In the genomic region with DNA sequence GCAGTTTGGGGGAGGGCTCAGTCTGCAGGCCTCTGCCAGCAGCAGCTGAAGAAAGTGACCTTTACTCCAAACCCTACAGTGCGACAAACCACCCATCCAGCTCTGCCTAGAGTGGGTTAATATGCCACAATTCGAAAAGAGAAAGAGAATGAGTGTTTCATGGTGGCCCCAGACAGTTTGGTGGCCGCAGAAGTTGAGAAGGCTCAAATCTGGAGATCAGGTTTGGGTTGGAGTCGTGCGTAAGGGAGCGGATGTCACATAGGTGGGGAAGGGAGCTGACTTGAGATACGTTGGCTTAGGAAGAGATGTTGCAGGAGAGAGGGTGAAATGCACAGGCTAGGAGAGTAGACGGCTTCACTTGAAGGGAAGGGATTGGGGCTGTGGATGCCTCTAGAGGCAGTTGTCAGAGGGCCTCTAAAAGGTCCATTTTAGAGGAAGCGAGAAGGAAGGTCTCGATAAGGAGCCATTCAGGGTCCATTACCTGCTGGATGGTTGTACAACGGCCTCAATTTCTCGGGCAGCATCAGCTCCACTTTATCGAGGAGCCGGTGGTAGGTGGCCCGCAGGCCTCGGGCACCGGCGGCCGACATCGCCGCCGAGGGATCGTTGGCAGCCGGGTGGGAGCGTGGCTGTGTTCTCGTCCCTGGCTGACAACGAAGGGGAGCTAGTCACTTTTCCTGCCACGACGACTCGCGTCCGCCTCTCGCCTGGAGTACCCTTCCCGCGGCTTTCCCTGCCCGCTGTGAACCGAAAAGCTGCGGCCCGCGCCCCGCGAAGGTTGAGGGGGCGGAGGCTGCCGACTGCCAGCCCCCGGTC, we compare ENCODE assay signal across 1 cellular context.
A peak's percentile ranks its signal among the peaks of the same experiment; 100 is the strongest.
TF ChIP-seq lines count a peak whose summit lies in the region.

No MANE protein-coding gene starts in this region.

TF ChIP-seq in HepG2, 621 proteins besides CTCF, POLR2A, EP300 and RAD21 (continued from another document and continues in another):
- TF ChIP-seq, protein P1, sequence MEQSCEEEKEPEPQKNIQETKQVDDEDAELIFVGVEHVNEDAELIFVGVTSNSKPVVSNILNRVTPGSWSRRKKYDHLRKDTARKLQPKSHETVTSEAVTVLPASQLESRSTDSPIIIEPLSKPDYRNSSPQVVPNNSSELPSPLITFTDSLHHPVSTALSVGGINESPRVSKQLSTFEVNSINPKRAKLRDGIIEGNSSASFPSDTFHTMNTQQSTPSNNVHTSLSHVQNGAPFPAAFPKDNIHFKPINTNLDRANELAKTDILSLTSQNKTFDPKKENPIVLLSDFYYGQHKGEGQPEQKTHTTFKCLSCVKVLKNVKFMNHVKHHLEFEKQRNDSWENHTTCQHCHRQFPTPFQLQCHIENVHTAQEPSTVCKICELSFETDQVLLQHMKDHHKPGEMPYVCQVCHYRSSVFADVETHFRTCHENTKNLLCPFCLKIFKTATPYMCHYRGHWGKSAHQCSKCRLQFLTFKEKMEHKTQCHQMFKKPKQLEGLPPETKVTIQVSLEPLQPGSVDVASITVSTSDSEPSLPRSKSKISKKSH (CRISPR knock-in tag; IDR thresholded peaks at IDR 0.05; ENCODE audit: borderline replicate concordance) = peak; percentile 87
- TF ChIP-seq, protein P2, sequence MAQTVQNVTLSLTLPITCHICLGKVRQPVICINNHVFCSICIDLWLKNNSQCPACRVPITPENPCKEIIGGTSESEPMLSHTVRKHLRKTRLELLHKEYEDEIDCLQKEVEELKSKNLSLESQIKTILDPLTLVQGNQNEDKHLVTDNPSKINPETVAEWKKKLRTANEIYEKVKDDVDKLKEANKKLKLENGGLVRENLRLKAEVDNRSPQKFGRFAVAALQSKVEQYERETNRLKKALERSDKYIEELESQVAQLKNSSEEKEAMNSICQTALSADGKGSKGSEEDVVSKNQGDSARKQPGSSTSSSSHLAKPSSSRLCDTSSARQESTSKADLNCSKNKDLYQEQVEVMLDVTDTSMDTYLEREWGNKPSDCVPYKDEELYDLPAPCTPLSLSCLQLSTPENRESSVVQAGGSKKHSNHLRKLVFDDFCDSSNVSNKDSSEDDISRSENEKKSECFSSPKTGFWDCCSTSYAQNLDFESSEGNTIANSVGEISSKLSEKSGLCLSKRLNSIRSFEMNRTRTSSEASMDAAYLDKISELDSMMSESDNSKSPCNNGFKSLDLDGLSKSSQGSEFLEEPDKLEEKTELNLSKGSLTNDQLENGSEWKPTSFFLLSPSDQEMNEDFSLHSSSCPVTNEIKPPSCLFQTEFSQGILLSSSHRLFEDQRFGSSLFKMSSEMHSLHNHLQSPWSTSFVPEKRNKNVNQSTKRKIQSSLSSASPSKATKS (CRISPR knock-in tag; IDR thresholded peaks at IDR 0.05) = no peak
- TF ChIP-seq ZNF446 (CRISPR knock-in tag; IDR thresholded peaks at IDR 0.05) (no peak), SRY (CRISPR knock-in tag; IDR thresholded peaks at IDR 0.05) (no peak; the same call in 1 of the 2 replicates), ZNF430 (CRISPR knock-in tag; IDR thresholded peaks at IDR 0.05) (no peak), NPAS2 (CRISPR knock-in tag; IDR thresholded peaks at IDR 0.05; ENCODE audit: borderline replicate concordance) (no peak), MAFK (conservative IDR thresholded peaks at IDR 0.05 in 1 of 2, IDR thresholded peaks at IDR 0.05 in 1 of 2; ENCODE audit: low read length in 2 of 2) (no peak), GPN1 (CRISPR knock-in tag; IDR thresholded peaks at IDR 0.05; ENCODE audit: borderline replicate concordance) (0 out of 2 replicates have a peak, but pooled peaks have one; percentile 10), HOXA3 (CRISPR knock-in tag; IDR thresholded peaks at IDR 0.05) (no peak), KDM6A (CRISPR knock-in tag; IDR thresholded peaks at IDR 0.05; ENCODE audit: low read depth) (no peak), ZFP90 (CRISPR knock-in tag; IDR thresholded peaks at IDR 0.05; ENCODE audit: borderline replicate concordance) (peak; percentile 74; the same call in 1 of the 2 replicates), HMG20A (CRISPR knock-in tag; IDR thresholded peaks at IDR 0.05; ENCODE audit: borderline replicate concordance) (no peak), ZNF143 (CRISPR knock-in tag; IDR thresholded peaks at IDR 0.05) (no peak), SNAPC2 (CRISPR knock-in tag; IDR thresholded peaks at IDR 0.05) (no peak), ONECUT2 (CRISPR knock-in tag; IDR thresholded peaks at IDR 0.05) (no peak), SMYD3 (CRISPR knock-in tag; IDR thresholded peaks at IDR 0.05) (no peak), POLR2AphosphoS5 (IDR thresholded peaks at IDR 0.05; ENCODE audit: low read depth, low read length) (peak; percentile 68; the same call in 1 of the 2 replicates), KMT2B (CRISPR knock-in tag; IDR thresholded peaks at IDR 0.05) (no peak), REPIN1 (CRISPR knock-in tag; IDR thresholded peaks at IDR 0.05; ENCODE audit: borderline replicate concordance, low read depth) (no peak), CHCHD3 (CRISPR knock-in tag; IDR thresholded peaks at IDR 0.05) (no peak), CREM (IDR thresholded peaks at IDR 0.05) (peak; percentile 29; the same call in 1 of the 2 replicates), CREM (CRISPR knock-in tag; IDR thresholded peaks at IDR 0.05) (no peak), AGO1 (IDR thresholded peaks at IDR 0.05; ENCODE audit: low read depth, low read length, poor library complexity, severe bottlenecking) (no peak), ZNF614 (CRISPR knock-in tag; IDR thresholded peaks at IDR 0.05; ENCODE audit: borderline replicate concordance) (no peak; the same call in 1 of the 2 replicates), SMAD3 (CRISPR knock-in tag; IDR thresholded peaks at IDR 0.05) (no peak), SMARCC2 (IDR thresholded peaks at IDR 0.05) (no peak), ZFP37 (CRISPR knock-in tag; IDR thresholded peaks at IDR 0.05; ENCODE audit: borderline replicate concordance) (0 out of 2 replicates have a peak, but pooled peaks have one; percentile 39), NFIC (IDR thresholded peaks at IDR 0.05; ENCODE audit: low read length) (no peak), ZNF841 (CRISPR knock-in tag; IDR thresholded peaks at IDR 0.05; ENCODE audit: borderline replicate concordance) (no peak), ZNF337 (CRISPR knock-in tag; IDR thresholded peaks at IDR 0.05; ENCODE audit: borderline replicate concordance, low read depth) (0 out of 2 replicates have a peak, but pooled peaks have one; percentile 17), ZFP1 (CRISPR knock-in tag; IDR thresholded peaks at IDR 0.05) (no peak), FLYWCH1 (CRISPR knock-in tag; IDR thresholded peaks at IDR 0.05) (0 out of 2 replicates have a peak, but pooled peaks have one; percentile 52), KAT8 (CRISPR knock-in tag; IDR thresholded peaks at IDR 0.05) (no peak), SATB2 (CRISPR knock-in tag; IDR thresholded peaks at IDR 0.05) (no peak; the same call in 1 of the 2 replicates), NBN (conservative IDR thresholded peaks at IDR 0.05) (no peak), ZSCAN22 (CRISPR knock-in tag; IDR thresholded peaks at IDR 0.05) (no peak; the same call in 1 of the 2 replicates), ARID2 (CRISPR knock-in tag; IDR thresholded peaks at IDR 0.05; ENCODE audit: borderline replicate concordance) (no peak; the same call in 1 of the 2 replicates), SP1 (IDR thresholded peaks at IDR 0.05) (no peak), SP1 (CRISPR knock-in tag; IDR thresholded peaks at IDR 0.05) (no peak)
- TF ChIP-seq, protein P3, sequence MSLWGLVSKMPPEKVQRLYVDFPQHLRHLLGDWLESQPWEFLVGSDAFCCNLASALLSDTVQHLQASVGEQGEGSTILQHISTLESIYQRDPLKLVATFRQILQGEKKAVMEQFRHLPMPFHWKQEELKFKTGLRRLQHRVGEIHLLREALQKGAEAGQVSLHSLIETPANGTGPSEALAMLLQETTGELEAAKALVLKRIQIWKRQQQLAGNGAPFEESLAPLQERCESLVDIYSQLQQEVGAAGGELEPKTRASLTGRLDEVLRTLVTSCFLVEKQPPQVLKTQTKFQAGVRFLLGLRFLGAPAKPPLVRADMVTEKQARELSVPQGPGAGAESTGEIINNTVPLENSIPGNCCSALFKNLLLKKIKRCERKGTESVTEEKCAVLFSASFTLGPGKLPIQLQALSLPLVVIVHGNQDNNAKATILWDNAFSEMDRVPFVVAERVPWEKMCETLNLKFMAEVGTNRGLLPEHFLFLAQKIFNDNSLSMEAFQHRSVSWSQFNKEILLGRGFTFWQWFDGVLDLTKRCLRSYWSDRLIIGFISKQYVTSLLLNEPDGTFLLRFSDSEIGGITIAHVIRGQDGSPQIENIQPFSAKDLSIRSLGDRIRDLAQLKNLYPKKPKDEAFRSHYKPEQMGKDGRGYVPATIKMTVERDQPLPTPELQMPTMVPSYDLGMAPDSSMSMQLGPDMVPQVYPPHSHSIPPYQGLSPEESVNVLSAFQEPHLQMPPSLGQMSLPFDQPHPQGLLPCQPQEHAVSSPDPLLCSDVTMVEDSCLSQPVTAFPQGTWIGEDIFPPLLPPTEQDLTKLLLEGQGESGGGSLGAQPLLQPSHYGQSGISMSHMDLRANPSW (CRISPR knock-in tag; IDR thresholded peaks at IDR 0.05; ENCODE audit: borderline replicate concordance) = no peak; the same call in 1 of the 2 replicates
- TF ChIP-seq, protein P4, sequence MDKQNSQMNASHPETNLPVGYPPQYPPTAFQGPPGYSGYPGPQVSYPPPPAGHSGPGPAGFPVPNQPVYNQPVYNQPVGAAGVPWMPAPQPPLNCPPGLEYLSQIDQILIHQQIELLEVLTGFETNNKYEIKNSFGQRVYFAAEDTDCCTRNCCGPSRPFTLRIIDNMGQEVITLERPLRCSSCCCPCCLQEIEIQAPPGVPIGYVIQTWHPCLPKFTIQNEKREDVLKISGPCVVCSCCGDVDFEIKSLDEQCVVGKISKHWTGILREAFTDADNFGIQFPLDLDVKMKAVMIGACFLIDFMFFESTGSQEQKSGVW (CRISPR knock-in tag; IDR thresholded peaks at IDR 0.05; ENCODE audit: borderline replicate concordance) = no peak
- TF ChIP-seq, protein P5, sequence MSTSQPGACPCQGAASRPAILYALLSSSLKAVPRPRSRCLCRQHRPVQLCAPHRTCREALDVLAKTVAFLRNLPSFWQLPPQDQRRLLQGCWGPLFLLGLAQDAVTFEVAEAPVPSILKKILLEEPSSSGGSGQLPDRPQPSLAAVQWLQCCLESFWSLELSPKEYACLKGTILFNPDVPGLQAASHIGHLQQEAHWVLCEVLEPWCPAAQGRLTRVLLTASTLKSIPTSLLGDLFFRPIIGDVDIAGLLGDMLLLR (CRISPR knock-in tag; IDR thresholded peaks at IDR 0.05) = no peak; the same call in 1 of the 2 replicates
- TF ChIP-seq, protein P6, sequence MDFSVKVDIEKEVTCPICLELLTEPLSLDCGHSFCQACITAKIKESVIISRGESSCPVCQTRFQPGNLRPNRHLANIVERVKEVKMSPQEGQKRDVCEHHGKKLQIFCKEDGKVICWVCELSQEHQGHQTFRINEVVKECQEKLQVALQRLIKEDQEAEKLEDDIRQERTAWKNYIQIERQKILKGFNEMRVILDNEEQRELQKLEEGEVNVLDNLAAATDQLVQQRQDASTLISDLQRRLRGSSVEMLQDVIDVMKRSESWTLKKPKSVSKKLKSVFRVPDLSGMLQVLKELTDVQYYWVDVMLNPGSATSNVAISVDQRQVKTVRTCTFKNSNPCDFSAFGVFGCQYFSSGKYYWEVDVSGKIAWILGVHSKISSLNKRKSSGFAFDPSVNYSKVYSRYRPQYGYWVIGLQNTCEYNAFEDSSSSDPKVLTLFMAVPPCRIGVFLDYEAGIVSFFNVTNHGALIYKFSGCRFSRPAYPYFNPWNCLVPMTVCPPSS (IDR thresholded peaks at IDR 0.05) = no peak
- TF ChIP-seq, protein P7, sequence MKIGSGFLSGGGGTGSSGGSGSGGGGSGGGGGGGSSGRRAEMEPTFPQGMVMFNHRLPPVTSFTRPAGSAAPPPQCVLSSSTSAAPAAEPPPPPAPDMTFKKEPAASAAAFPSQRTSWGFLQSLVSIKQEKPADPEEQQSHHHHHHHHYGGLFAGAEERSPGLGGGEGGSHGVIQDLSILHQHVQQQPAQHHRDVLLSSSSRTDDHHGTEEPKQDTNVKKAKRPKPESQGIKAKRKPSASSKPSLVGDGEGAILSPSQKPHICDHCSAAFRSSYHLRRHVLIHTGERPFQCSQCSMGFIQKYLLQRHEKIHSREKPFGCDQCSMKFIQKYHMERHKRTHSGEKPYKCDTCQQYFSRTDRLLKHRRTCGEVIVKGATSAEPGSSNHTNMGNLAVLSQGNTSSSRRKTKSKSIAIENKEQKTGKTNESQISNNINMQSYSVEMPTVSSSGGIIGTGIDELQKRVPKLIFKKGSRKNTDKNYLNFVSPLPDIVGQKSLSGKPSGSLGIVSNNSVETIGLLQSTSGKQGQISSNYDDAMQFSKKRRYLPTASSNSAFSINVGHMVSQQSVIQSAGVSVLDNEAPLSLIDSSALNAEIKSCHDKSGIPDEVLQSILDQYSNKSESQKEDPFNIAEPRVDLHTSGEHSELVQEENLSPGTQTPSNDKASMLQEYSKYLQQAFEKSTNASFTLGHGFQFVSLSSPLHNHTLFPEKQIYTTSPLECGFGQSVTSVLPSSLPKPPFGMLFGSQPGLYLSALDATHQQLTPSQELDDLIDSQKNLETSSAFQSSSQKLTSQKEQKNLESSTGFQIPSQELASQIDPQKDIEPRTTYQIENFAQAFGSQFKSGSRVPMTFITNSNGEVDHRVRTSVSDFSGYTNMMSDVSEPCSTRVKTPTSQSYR (CRISPR knock-in tag; IDR thresholded peaks at IDR 0.05; ENCODE audit: borderline replicate concordance) = peak; percentile 68; the same call in 1 of the 2 replicates
- TF ChIP-seq, protein P8, sequence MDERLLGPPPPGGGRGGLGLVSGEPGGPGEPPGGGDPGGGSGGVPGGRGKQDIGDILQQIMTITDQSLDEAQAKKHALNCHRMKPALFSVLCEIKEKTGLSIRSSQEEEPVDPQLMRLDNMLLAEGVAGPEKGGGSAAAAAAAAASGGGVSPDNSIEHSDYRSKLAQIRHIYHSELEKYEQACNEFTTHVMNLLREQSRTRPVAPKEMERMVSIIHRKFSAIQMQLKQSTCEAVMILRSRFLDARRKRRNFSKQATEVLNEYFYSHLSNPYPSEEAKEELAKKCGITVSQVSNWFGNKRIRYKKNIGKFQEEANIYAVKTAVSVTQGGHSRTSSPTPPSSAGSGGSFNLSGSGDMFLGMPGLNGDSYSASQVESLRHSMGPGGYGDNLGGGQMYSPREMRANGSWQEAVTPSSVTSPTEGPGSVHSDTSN (CRISPR knock-in tag; IDR thresholded peaks at IDR 0.05) = no peak
